ENCODE assay signal across 8 cellular contexts in genomic region chr19:13208131-13208963, GRCh38. TPM values are rescaled to one million over a fixed set of nuclear protein-coding genes. Genes with fewer than 3 reads are reported as not detected.
DNase-seq lines count a peak whose midpoint lies in the region; ATAC-seq, FAIRE-seq and TF ChIP-seq lines count a peak whose summit lies in the region.

No MANE protein-coding gene starts in this region.

- peak overlapping the region in 1 of 2 donors; percentile 69 for H3K27ac ChIP-seq in kidney (ENCODE audit: low read depth in 2 of 2, low read length in 2 of 2)

- TF ChIP-seq CTCF in GM06990 (IDR thresholded peaks at IDR 0.05; ENCODE audit: insufficient read depth, low read length, poor library complexity, severe bottlenecking), result no peak
- TF ChIP-seq CTCF in kidney (IDR thresholded peaks at IDR 0.05; ENCODE audit: borderline replicate concordance, extremely low read depth, insufficient read depth), result no peak

- peak overlapping the region in 1 of 2 donors; percentile 40 for H3K9ac ChIP-seq in kidney (ENCODE audit: low read length in 2 of 2)

- intact Hi-C loops in kidney (cut with DNase I), result no loop called here

- peak; percentile 70 for DNase-seq in GM06990 (ENCODE audit: extremely low read depth, insufficient read length)
- DNase-seq in SKM-1 treated with dmso at 0.1 percent for 144 hours (lab: John Stamatoyannopoulos, UW; ENCODE audit: unreplicated experiment), result peak; percentile 87
- DNase-seq in amniotic epithelial cell (ENCODE audit: low read depth), result peak; percentile 24
- peak; percentile 84 for DNase-seq in kidney
- DNase-seq in stimulated activated CD4-positive, alpha-beta T cell treated with anti-CD3 and anti-CD28 coated beads, Interleukin-4, amount 100 ng/mL, for 4 hours, result peak; percentile 58 to 64
- DNase-seq in RCC 7860 (ENCODE audit: low spot score), result no peak
- DNase-seq in SW 1271 (lab: John Stamatoyannopoulos, UW), result no peak

- H3K36me3 ChIP-seq in GM06990 (ENCODE audit: control insufficient read depth, insufficient read depth, low read length) (no peaks in the 10 kb centered on the region), kidney (ENCODE audit: control insufficient read depth in 1 of 2, insufficient read depth in 2 of 2, low read length in 2 of 2) (no peaks in the 10 kb centered on the region)

- H3K9me3 ChIP-seq in kidney (ENCODE audit: control insufficient read depth in 1 of 2, low read length in 2 of 2), result no peaks in the 10 kb centered on the region

- FAIRE-seq in kidney (lab: Jason Lieb, UNC) (no peak), RCC 7860 (lab: Jason Lieb, UNC) (no peak)

- no peaks in the 10 kb centered on the region for H3K27me3 ChIP-seq in GM06990 (replicated peaks; ENCODE audit: control insufficient read depth, insufficient read depth, low read length)

- H3K4me1 ChIP-seq in kidney (ENCODE audit: control insufficient read depth in 1 of 2, insufficient read depth in 1 of 2, low read depth in 1 of 2, low read length in 2 of 2), result peaks cover 0 to 2% of the 10 kb centered on the region in 2 donors

- H3K4me3 ChIP-seq in GM06990 (replicated peaks; ENCODE audit: low read depth, low read length), result peak overlapping the region; percentile 71
- peak overlapping the region; percentile 52 to 57 for H3K4me3 ChIP-seq in kidney (ENCODE audit: low read length in 2 of 2)

- ATAC-seq in HG02852 (IDR thresholded peaks at IDR 0.05; ENCODE audit: unreplicated experiment), result peak; percentile 75

RNA-seq across cellular contexts. Expression of gene IER2, which starts 58.1 kb away (rescaled TPM):
- 73.9 TPM for total RNA-seq in kidney
- 96.7 TPM for polyA plus RNA-seq in kidney (ENCODE audit: insufficient read depth, low read depth, low replicate concordance)

RNA-seq across cellular contexts. Expression of gene STX10, which starts 58.2 kb away (rescaled TPM):
- 39.5 TPM for total RNA-seq in kidney
- 52.9 TPM for polyA plus RNA-seq in kidney (ENCODE audit: insufficient read depth, low read depth, low replicate concordance)

Comparison
In these comparisons a context has a peak if more than half of its experiments do, and no peak if none do; other contexts are left out.
1. DNase-seq: peak in GM06990 (single experiment), SKM-1 treated with dmso at 0.1 percent for 144 hours (single experiment), amniotic epithelial cell (single experiment), kidney (single experiment) and stimulated activated CD4-positive, alpha-beta T cell treated with anti-CD3 and anti-CD28 coated beads, Interleukin-4, amount 100 ng/mL, for 4 hours (2 of 2); none in RCC 7860 (single experiment) and SW 1271 (0 of 2).